8 cellular contexts compared by ENCODE assay signal in genomic region chr1:168408531-168409242, GRCh38.
DNase-seq lines count a peak whose midpoint lies in the region; ATAC-seq and TF ChIP-seq lines count a peak whose summit lies in the region.

No MANE protein-coding gene starts in this region.

- POLR2A ChIA-PET in naive thymus-derived CD4-positive, alpha-beta T cell (lab: Charles Lee): no interaction called here

- peaks cover 2 to 17% (median 6%) of the 10 kb centered on the region in 11 donors for H3K9me3 Mint-ChIP-seq in naive thymus-derived CD4-positive, alpha-beta T cell

- CTCF ChIA-PET in naive thymus-derived CD4-positive, alpha-beta T cell (lab: Charles Lee): interaction anchor here (1.0 kb wide), 1 partner anchor 12 kb away, joined by 5 read pairs; no protein-coding TSS in a partner anchor

- H3K4me3 Mint-ChIP-seq in naive thymus-derived CD4-positive, alpha-beta T cell: peak overlapping the region in 9 of 10 donors; percentile 30 to 80 (median 60)

- H3K27me3 ChIP-seq in naive thymus-derived CD4-positive, alpha-beta T cell (ENCODE audit: control insufficient read depth in 2 of 2, insufficient read depth in 2 of 2, low read length in 2 of 2): no peaks in the 10 kb centered on the region
- H3K27me3 ChIP-seq in left ventricle myocardium inferior (ENCODE audit: low read depth): no peaks in the 10 kb centered on the region

- H3K4me1 Mint-ChIP-seq in naive thymus-derived CD4-positive, alpha-beta T cell: peaks cover 17 to 50% (median 34%) of the 10 kb centered on the region in 7 donors

- H3K36me3 ChIP-seq in naive thymus-derived CD4-positive, alpha-beta T cell (ENCODE audit: control insufficient read depth in 2 of 3, insufficient read depth in 3 of 3, low read length in 3 of 3): no peaks in the 10 kb centered on the region
- no peaks in the 10 kb centered on the region for H3K36me3 ChIP-seq in left ventricle myocardium inferior

- ATAC-seq in GM18861 (IDR thresholded peaks at IDR 0.05; ENCODE audit: unreplicated experiment): peak; percentile 65
- ATAC-seq in naive thymus-derived CD4-positive, alpha-beta T cell: peak; percentile 64

- no peaks in the 10 kb centered on the region for H3K9me3 ChIP-seq in naive thymus-derived CD4-positive, alpha-beta T cell (ENCODE audit: control insufficient read depth in 2 of 3, low read length in 3 of 3)
- H3K9me3 ChIP-seq in left ventricle myocardium inferior (replicated peaks): peaks cover 14% of the 10 kb centered on the region

- no peak overlapping the region for H3K27ac ChIP-seq in naive thymus-derived CD4-positive, alpha-beta T cell (ENCODE audit: low read depth, low read length)
- H3K27ac ChIP-seq in left ventricle myocardium inferior (replicated peaks): no peak overlapping the region

- peak overlapping the region; percentile 7 for H3K4me3 ChIP-seq in naive thymus-derived CD4-positive, alpha-beta T cell (ENCODE audit: low read length)
- no peak overlapping the region for H3K4me3 ChIP-seq in left ventricle myocardium inferior

- peaks cover 0 to 21% (median 0%) of the 10 kb centered on the region in 5 donors for H3K36me3 Mint-ChIP-seq in naive thymus-derived CD4-positive, alpha-beta T cell

- H3K4me1 ChIP-seq in naive thymus-derived CD4-positive, alpha-beta T cell (ENCODE audit: control insufficient read depth in 2 of 2, insufficient read depth in 2 of 2, low read length in 2 of 2): peaks cover 11 to 31% of the 10 kb centered on the region in 2 donors
- H3K4me1 ChIP-seq in left ventricle myocardium inferior: no peaks in the 10 kb centered on the region

- H3K27me3 Mint-ChIP-seq in naive thymus-derived CD4-positive, alpha-beta T cell: no peaks in the 10 kb centered on the region

- peak overlapping the region; percentile 5 to 85 (median 65) for H3K27ac Mint-ChIP-seq in naive thymus-derived CD4-positive, alpha-beta T cell

- TF ChIP-seq CTCF in left ventricle myocardium inferior (IDR thresholded peaks at IDR 0.05; ENCODE audit: borderline replicate concordance): no peak

- peak; percentile 32 for DNase-seq in LHCN-M2 (ENCODE audit: low read depth)
- peak; percentile 65 to 69 for DNase-seq in activated T-cell treated with anti-CD3 and anti-CD28 coated beads, Interleukin-2, amount 50 U/mL, for 48 hours
- DNase-seq in naive thymus-derived CD4-positive, alpha-beta T cell: peak in 2 of 9 donors; percentile 21 to 53
- no peak for DNase-seq in NCI-H1105 treated with DMSO at 0.1 percent for 48 hours (lab: John Stamatoyannopoulos, UW)
- DNase-seq in NCI-H1048 (lab: John Stamatoyannopoulos, UW): no peak
- DNase-seq in NCI-H2227 treated with DMSO at 0.1 percent for 48 hours (lab: John Stamatoyannopoulos, UW): no peak
- no peak for DNase-seq in left ventricle myocardium inferior

- intact Hi-C loops in naive thymus-derived CD4-positive, alpha-beta T cell (cut with micrococcal nuclease): loop anchor here (1.0 to 10.0 kb wide), 8 partner anchors 9 to 184 kb away; partner anchors contain the start of gene SFT2D2 (in 1 of the 2)
- intact Hi-C loops in left ventricle myocardium inferior (cut with micrococcal nuclease): no loop called here

Comparison
In these comparisons a context has a peak if more than half of its experiments do, and no peak if none do; other contexts are left out.
1. DNase-seq: peak in LHCN-M2 (single experiment) and activated T-cell treated with anti-CD3 and anti-CD28 coated beads, Interleukin-2, amount 50 U/mL, for 48 hours (2 of 2); none in NCI-H1105 treated with DMSO at 0.1 percent for 48 hours (single experiment), NCI-H1048 (single experiment), NCI-H2227 treated with DMSO at 0.1 percent for 48 hours (single experiment) and left ventricle myocardium inferior (single experiment).